ENCODE assay signal across 24 cellular contexts in the genomic region with DNA sequence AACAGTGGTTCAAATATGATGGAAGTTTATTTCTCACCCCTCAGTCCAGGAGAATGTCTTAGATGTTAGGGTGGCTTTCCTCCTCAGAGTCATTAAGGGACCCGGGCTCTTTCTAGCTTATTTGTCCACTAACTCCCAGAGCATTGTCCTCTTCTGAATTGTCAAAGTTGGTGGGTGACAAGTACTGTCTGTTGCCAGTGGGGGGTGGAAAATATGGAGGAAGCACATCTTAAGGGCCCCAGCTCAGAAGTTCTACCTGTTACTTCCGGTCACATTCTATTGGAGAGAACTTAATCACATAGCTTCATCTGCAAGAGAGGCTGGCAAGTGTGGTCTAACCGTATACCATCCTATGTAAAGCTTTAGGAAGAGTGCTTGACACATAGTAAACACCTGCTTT. TPM values are rescaled to one million over a fixed set of nuclear protein-coding genes. Genes with fewer than 3 reads are reported as not detected.
A peak's percentile ranks its signal among the peaks of the same experiment; 100 is the strongest.
DNase-seq lines count a peak whose midpoint lies in the region; ATAC-seq and TF ChIP-seq lines count a peak whose summit lies in the region.
"Had no signal": no experiment of that assay in that cellular context is flagged by ENCODE, and none has a peak within 500 bp of the region (broad histone marks: within the 10 kb centered on the region; RNA-seq: fewer than 3 reads in every experiment).

No MANE protein-coding gene starts in this region.

- TF ChIP-seq POLR2A in vagina (IDR thresholded peaks at IDR 0.05), result no peak

- H3K4me3 Mint-ChIP-seq in neural crest cell, result peak overlapping the region; percentile 49
- H3K4me3 Mint-ChIP-seq: activated CD4-positive, alpha-beta memory T cell treated with anti-CD3 and anti-CD28 coated beads for 36 hours; activated naive CD4-positive, alpha-beta T cell treated with anti-CD3 and anti-CD28 coated beads, Interleukin-2, amount 50 U/mL, for 24 hours; naive thymus-derived CD4-positive, alpha-beta T cell; T-cell had no signal

- H3K27me3 Mint-ChIP-seq in neural crest cell (ENCODE audit: low read depth), result no peaks in the 10 kb centered on the region
- H3K27me3 Mint-ChIP-seq: activated CD4-positive, alpha-beta memory T cell treated with anti-CD3 and anti-CD28 coated beads for 36 hours; activated naive CD4-positive, alpha-beta T cell treated with anti-CD3 and anti-CD28 coated beads, Interleukin-2, amount 50 U/mL, for 24 hours; progenitor cell of endocrine pancreas had no signal

- H3K4me1 Mint-ChIP-seq in neural crest cell, result peaks cover 45% of the 10 kb centered on the region
- H3K4me1 Mint-ChIP-seq: activated naive CD4-positive, alpha-beta T cell treated with anti-CD3 and anti-CD28 coated beads, Interleukin-2, amount 50 U/mL, for 24 hours had no signal

- DNase-seq in left ventricle myocardium inferior (no peak), left ventricle myocardium superior (no peak), coronary artery (ENCODE audit: low spot score) (no peak), neural crest cell (ENCODE audit: low read depth, low spot score) (no peak), vagina (ENCODE audit: extremely low spot score in 2 of 2) (peak in 1 of 2 donors; percentile 78), HuH-7 (ENCODE audit: low spot score) (no peak), MV-4-11 (lab: John Stamatoyannopoulos, UW) (no peak), NCI-H1105 treated with DMSO at 0.1 percent for 48 hours (lab: John Stamatoyannopoulos, UW) (no peak)
- DNase-seq: ACHN; activated CD4-positive, alpha-beta memory T cell treated with anti-CD3 and anti-CD28 coated beads for 36 hours; activated T-cell treated with anti-CD3 and anti-CD28 coated beads, Interleukin-2, amount 50 U/mL, for 1 hour; brain microvascular endothelial cell; CD4-positive, CD25-positive, alpha-beta regulatory T cell; DMS153; glutamatergic neuron; GOT3; naive thymus-derived CD4-positive, alpha-beta T cell; NCI-H2081; T-cell; thyroid gland had no signal

- peaks cover 5% of the 10 kb centered on the region for H3K36me3 Mint-ChIP-seq in neural crest cell (ENCODE audit: low read depth)
- H3K36me3 Mint-ChIP-seq: activated CD4-positive, alpha-beta memory T cell treated with anti-CD3 and anti-CD28 coated beads for 36 hours; activated naive CD4-positive, alpha-beta T cell treated with anti-CD3 and anti-CD28 coated beads, Interleukin-2, amount 50 U/mL, for 24 hours; CD4-positive, CD25-positive, alpha-beta regulatory T cell; naive thymus-derived CD4-positive, alpha-beta T cell; T-cell had no signal

- TF ChIP-seq CTCF in left ventricle myocardium inferior (IDR thresholded peaks at IDR 0.05; ENCODE audit: borderline replicate concordance) (no peak), coronary artery (IDR thresholded peaks at IDR 0.05) (no peak), neural crest cell (conservative IDR thresholded peaks at IDR 0.05) (no peak), vagina (IDR thresholded peaks at IDR 0.05) (no peak)

- H3K36me3 ChIP-seq in left ventricle myocardium inferior (peaks cover 4% of the 10 kb centered on the region), vagina (no peaks in the 10 kb centered on the region)
- H3K36me3 ChIP-seq: thyroid gland had no signal

- peaks cover 77% of the 10 kb centered on the region for H3K4me1 ChIP-seq in left ventricle myocardium inferior
- H3K4me1 ChIP-seq in vagina, result peaks cover 79% of the 10 kb centered on the region

- peak overlapping the region; percentile 98 for H3K27ac ChIP-seq in left ventricle myocardium inferior (replicated peaks)
- H3K27ac ChIP-seq in coronary artery, result peak overlapping the region; percentile 61 to 75
- peak overlapping the region; percentile 17 for H3K27ac ChIP-seq in vagina
- H3K27ac ChIP-seq: brain microvascular endothelial cell, thyroid gland had no signal

- H3K9me3 ChIP-seq in left ventricle myocardium inferior (replicated peaks) (no peaks in the 10 kb centered on the region), vagina (no peaks in the 10 kb centered on the region)
- H3K9me3 ChIP-seq: thyroid gland had no signal

- H3K4me3 ChIP-seq in left ventricle myocardium inferior (peak overlapping the region; percentile 29), coronary artery (peak overlapping the region; percentile 58), vagina (no peak overlapping the region)
- H3K4me3 ChIP-seq: lung, thyroid gland had no signal

- H3K27me3 ChIP-seq in left ventricle myocardium inferior (ENCODE audit: low read depth) (no peaks in the 10 kb centered on the region), vagina (no peaks in the 10 kb centered on the region)
- H3K27me3 ChIP-seq: brain microvascular endothelial cell, thyroid gland had no signal

- H3K9me3 Mint-ChIP-seq in neural crest cell, result no peaks in the 10 kb centered on the region
- H3K9me3 Mint-ChIP-seq: activated CD4-positive, alpha-beta memory T cell treated with anti-CD3 and anti-CD28 coated beads for 36 hours; activated naive CD4-positive, alpha-beta T cell treated with anti-CD3 and anti-CD28 coated beads, Interleukin-2, amount 50 U/mL, for 24 hours; naive thymus-derived CD4-positive, alpha-beta T cell; T-cell had no signal

- H3K27ac Mint-ChIP-seq in neural crest cell (ENCODE audit: unreplicated experiment), result no peak overlapping the region
- H3K27ac Mint-ChIP-seq: activated CD4-positive, alpha-beta memory T cell treated with anti-CD3 and anti-CD28 coated beads for 36 hours; activated naive CD4-positive, alpha-beta T cell treated with anti-CD3 and anti-CD28 coated beads, Interleukin-2, amount 50 U/mL, for 24 hours; CD4-positive, CD25-positive, alpha-beta regulatory T cell; naive thymus-derived CD4-positive, alpha-beta T cell; progenitor cell of endocrine pancreas; T-cell had no signal

- intact Hi-C loops in left ventricle myocardium inferior (cut with micrococcal nuclease) (no loop called here), left ventricle myocardium superior (cut with micrococcal nuclease) (no loop called here), vagina (cut with DNase I) (no loop called here)

- ATAC-seq in left ventricle myocardium superior, result no peak
- ATAC-seq: esophagus mucosa; naive thymus-derived CD4-positive, alpha-beta T cell; T-cell had no signal

RNA-seq across cellular contexts. Expression of gene CLIC4, which starts 7.1 kb away (rescaled TPM):
- total RNA-seq in left ventricle myocardium inferior (325 TPM), left ventricle myocardium superior (358 TPM), neural crest cell (123 and 126 TPM in 2 replicates), vagina (164 TPM)

Comparison
In these comparisons a context has a peak if more than half of its experiments do, and no peak if none do; other contexts are left out.
1. H3K27ac ChIP-seq: peak in every context shown above with its lines; median percentile 98 in left ventricle myocardium inferior; 68 in coronary artery; 17 in vagina.
2. H3K4me3 ChIP-seq: peak in left ventricle myocardium inferior (single experiment) and coronary artery (single experiment); none in vagina (0 of 2).